ENCODE assay signal across 14 cellular contexts in genomic region chr7:38629621-38630020, GRCh38. TPM values are rescaled to one million over a fixed set of nuclear protein-coding genes. Genes with fewer than 3 reads are reported as not detected.
DNase-seq lines count a peak whose midpoint lies in the region; ATAC-seq and TF ChIP-seq lines count a peak whose summit lies in the region.
"Had no signal": no experiment of that assay in that cellular context is flagged by ENCODE, and none has a peak within 500 bp of the region (broad histone marks: within the 10 kb centered on the region; RNA-seq: fewer than 3 reads in every experiment).

No MANE protein-coding gene starts in this region.

- H3K27ac ChIP-seq in adrenal gland, result no peak overlapping the region
- H3K27ac ChIP-seq: coronary artery, KMS-11 had no signal

- peaks cover 13 to 19% of the 10 kb centered on the region in 2 donors for H3K36me3 Mint-ChIP-seq in naive B cell

- 68 to 80% (median 76%) methylated on average over 3 of the region's 3 CpGs for WGBS in adrenal gland, 4 donors

- peak; percentile 17 for DNase-seq in AG10803 (ENCODE audit: low read depth)
- peak; percentile 82 for DNase-seq in G401 (ENCODE audit: low spot score)
- peak; percentile 12 for DNase-seq in adipocyte (ENCODE audit: low read depth)
- no peak for DNase-seq in naive B cell
- no peak for DNase-seq in adrenal gland
- DNase-seq in stimulated activated CD4-positive, alpha-beta T cell treated with anti-CD3 and anti-CD28 coated beads, Interleukin-15, amount 100 ng/mL, for 24 hours, result no peak
- no peak for DNase-seq in SIG-M5 (lab: John Stamatoyannopoulos, UW)
- no peak for DNase-seq in NCI-H128 (lab: John Stamatoyannopoulos, UW; ENCODE audit: unreplicated experiment)
- DNase-seq: activated CD8-positive, alpha-beta memory T cell treated with anti-CD3 and anti-CD28 coated beads for 24 hours; NCI-H2081 treated with DMSO at 0.1 percent for 48 hours; right cardiac atrium had no signal

- peaks cover 57 to 86% (median 80%) of the 10 kb centered on the region in 3 donors for H3K27me3 Mint-ChIP-seq in naive B cell

- intact Hi-C loops in adrenal gland (cut with DNase I), result no loop called here

- H3K9me3 ChIP-seq in adipocyte (ENCODE audit: control insufficient read depth, low read length) (peaks cover 5% of the 10 kb centered on the region), adrenal gland (replicated peaks in 1 of 3) (no peaks in the 10 kb centered on the region)

- no peak for TF ChIP-seq POLR2A in adrenal gland (IDR thresholded peaks at IDR 0.05)

- in situ Hi-C loops in G401 (cut with HindIII; ENCODE audit: low sequenced_read_pairs), result no loop called here

- H3K9me3 Mint-ChIP-seq in naive B cell, result peaks cover 11 to 23% (median 15%) of the 10 kb centered on the region in 7 donors

- H3K27me3 ChIP-seq in adipocyte (replicated peaks; ENCODE audit: control insufficient read depth, insufficient read depth, low read length) (no peaks in the 10 kb centered on the region), adrenal gland (peaks cover 12% of the 10 kb centered on the region)

- no peak for TF ChIP-seq CTCF in AG10803 (conservative IDR thresholded peaks at IDR 0.05; ENCODE audit: low read length)
- no peak for TF ChIP-seq CTCF in adrenal gland (IDR thresholded peaks at IDR 0.05)

- peak overlapping the region in 5 of 8 donors; percentile 3 to 76 (median 40) for H3K4me3 Mint-ChIP-seq in naive B cell

- H3K9ac ChIP-seq in adipocyte (ENCODE audit: low read length), result peak overlapping the region; percentile 86
- H3K9ac ChIP-seq: KMS-11 had no signal

- H3K36me3 ChIP-seq in adipocyte (ENCODE audit: control insufficient read depth, insufficient read depth, low read length, severe bottlenecking) (no peaks in the 10 kb centered on the region), adrenal gland (replicated peaks in 1 of 2) (no peaks in the 10 kb centered on the region)

- no peak overlapping the region for H3K27ac Mint-ChIP-seq in naive B cell
- H3K27ac Mint-ChIP-seq: activated naive CD4-positive, alpha-beta T cell treated with anti-CD3 and anti-CD28 coated beads, Interleukin-2, amount 50 U/mL, for 72 hours had no signal

- ATAC-seq in naive B cell (ENCODE audit: low read depth in 2 of 2), result no peak
- ATAC-seq: activated naive CD4-positive, alpha-beta T cell treated with anti-CD3 and anti-CD28 coated beads, Interleukin-2, amount 50 U/mL, for 72 hours; right cardiac atrium had no signal

- H3K4me1 Mint-ChIP-seq in naive B cell, result peaks cover 4 to 13% (median 7%) of the 10 kb centered on the region in 3 donors

- H3K4me1 ChIP-seq in adipocyte (ENCODE audit: control insufficient read depth, insufficient read depth, low read length) (peaks cover 19% of the 10 kb centered on the region), adrenal gland (replicated peaks in 1 of 2) (peaks cover 0 to 6% of the 10 kb centered on the region in 2 donors)

- H3K4me3 ChIP-seq in AG10803 (ENCODE audit: low read length) (peak overlapping the region; percentile 62), adipocyte (ENCODE audit: low read length) (peak overlapping the region; percentile 88), adrenal gland (no peak overlapping the region)
- H3K4me3 ChIP-seq: coronary artery had no signal

RNA-seq across cellular contexts. Expression of gene AMPH, which starts 1.6 kb away (rescaled TPM):
- not detected in 2 replicates for total RNA-seq in G401 (2014; rRNA removed; shearing (Covaris generic))
- polyA plus RNA-seq in naive B cell (ENCODE audit: low read depth in 6 of 6), result under 1 TPM in 1 of 6 donors, not detected in 5; 0.16 TPM
- total RNA-seq in adrenal gland, result 1 to 10 TPM in 3 of 8 donors, under 1 TPM in 4, not detected in 1; 0.18 to 1.3 (median 0.61) TPM
- 1 to 10 TPM in 2 of 3 donors, under 1 TPM in 1; 0.91 to 1.7 (median 1.4) TPM for polyA plus RNA-seq in adrenal gland
- total RNA-seq: activated naive CD4-positive, alpha-beta T cell treated with anti-CD3 and anti-CD28 coated beads, Interleukin-2, amount 50 U/mL, for 72 hours had no signal

Comparison
In these comparisons a context has a peak if more than half of its experiments do, and no peak if none do; other contexts are left out.
1. DNase-seq: peak in AG10803 (single experiment), G401 (single experiment) and adipocyte (single experiment); none in naive B cell (single experiment), adrenal gland (0 of 7), stimulated activated CD4-positive, alpha-beta T cell treated with anti-CD3 and anti-CD28 coated beads, Interleukin-15, amount 100 ng/mL, for 24 hours (single experiment), SIG-M5 (single experiment) and NCI-H128 (single experiment).
2. H3K4me3 ChIP-seq: peak in AG10803 (single experiment) and adipocyte (single experiment); none in adrenal gland (0 of 4).